In the genomic region with DNA sequence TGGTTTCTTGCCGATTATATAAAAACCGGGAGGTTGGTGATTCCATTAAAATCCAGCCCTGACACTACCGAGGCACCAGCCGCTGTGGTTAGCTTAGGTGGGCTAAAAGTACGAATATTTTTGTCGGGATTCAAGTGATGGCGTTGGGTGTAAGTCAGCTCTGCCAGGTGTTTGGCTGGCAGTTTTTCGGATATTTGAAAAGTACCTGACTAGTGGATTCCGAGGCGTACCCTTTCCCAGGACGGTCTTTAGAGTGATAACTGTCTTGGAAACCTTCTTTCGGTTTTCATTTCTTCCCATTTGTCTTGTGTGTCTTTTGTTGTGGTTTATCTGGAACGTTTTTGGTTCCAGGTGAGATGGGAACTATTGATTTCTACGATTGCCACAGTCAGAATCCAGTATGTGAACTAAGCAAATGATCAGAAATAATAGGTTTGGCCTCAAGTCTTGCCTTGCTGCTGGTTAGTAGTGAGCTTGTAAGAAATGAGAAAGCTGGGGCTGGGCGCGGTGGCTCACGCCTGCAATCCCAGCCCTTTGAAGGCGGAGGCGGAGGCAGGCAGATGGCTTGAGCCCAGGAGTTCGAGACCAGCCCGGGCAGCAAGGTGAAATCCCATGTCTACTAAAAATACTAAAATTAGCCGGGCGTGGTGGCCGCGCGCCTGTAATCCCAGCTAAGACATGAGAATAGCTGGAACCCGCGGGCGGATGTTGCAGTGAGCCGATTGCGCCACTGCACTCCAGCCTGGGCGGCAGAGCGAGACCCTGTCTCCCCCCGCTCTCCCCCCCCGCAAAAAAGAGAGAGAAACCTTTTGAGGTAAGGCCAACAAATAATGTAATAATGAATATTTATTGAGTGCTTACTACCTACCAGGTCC, we compare ENCODE assay signal across 8 cellular contexts. TPM values are rescaled to one million over a fixed set of nuclear protein-coding genes. Genes with fewer than 3 reads are reported as not detected.
DNase-seq lines count a peak whose midpoint lies in the region; ATAC-seq and TF ChIP-seq lines count a peak whose summit lies in the region.

No MANE protein-coding gene starts in this region.

- WGBS in esophagus squamous epithelium, 2 donors: 1 to 10% methylated on average over 29 to 35 of the region's 35 CpGs
- WGBS in thyroid gland, 2 donors: 3 to 7% methylated on average over 35 of the region's 35 CpGs

- no peaks in the 10 kb centered on the region for H3K36me3 ChIP-seq in esophagus squamous epithelium
- no peaks in the 10 kb centered on the region for H3K36me3 ChIP-seq in thyroid gland

- peak overlapping the region; percentile 96 for H3K4me3 Mint-ChIP-seq in activated CD8-positive, alpha-beta memory T cell treated with anti-CD3 and anti-CD28 coated beads, Interleukin-2, amount 10 ng/mL, durations not matched to agents 7 days and 5 days

- H3K4me1 ChIP-seq in esophagus squamous epithelium: peaks cover 8 to 59% (median 17%) of the 10 kb centered on the region in 3 donors
- peaks cover 7 to 25% of the 10 kb centered on the region in 2 donors for H3K4me1 ChIP-seq in thyroid gland

- H3K27ac ChIP-seq in esophagus squamous epithelium: peak overlapping the region; percentile 93 to 99 (median 95)
- peak overlapping the region; percentile 87 to 98 (median 95) for H3K27ac ChIP-seq in thyroid gland

- H3K4me3 ChIP-seq in esophagus squamous epithelium (peak overlapping the region; percentile 67 to 94 (median 82)), thyroid gland (replicated peaks in 1 of 3) (peak overlapping the region; percentile 16 to 84 (median 33))

- intact Hi-C loops in esophagus squamous epithelium (cut with DNase I) (no loop called here), thyroid gland (cut with DNase I) (no loop called here)

- H3K27me3 Mint-ChIP-seq in activated CD8-positive, alpha-beta memory T cell treated with anti-CD3 and anti-CD28 coated beads, Interleukin-2, amount 10 ng/mL, durations not matched to agents 7 days and 5 days: peaks cover 3% of the 10 kb centered on the region

- no peaks in the 10 kb centered on the region for H3K9me3 Mint-ChIP-seq in activated CD8-positive, alpha-beta memory T cell treated with anti-CD3 and anti-CD28 coated beads, Interleukin-2, amount 10 ng/mL, durations not matched to agents 7 days and 5 days (ENCODE audit: low read depth)

- H3K4me1 Mint-ChIP-seq in activated CD8-positive, alpha-beta memory T cell treated with anti-CD3 and anti-CD28 coated beads, Interleukin-2, amount 10 ng/mL, durations not matched to agents 7 days and 5 days: peaks cover 38% of the 10 kb centered on the region

- no peaks in the 10 kb centered on the region for H3K9me3 ChIP-seq in esophagus squamous epithelium
- H3K9me3 ChIP-seq in thyroid gland: no peaks in the 10 kb centered on the region

- peak overlapping the region; percentile 90 for H3K27ac Mint-ChIP-seq in activated CD8-positive, alpha-beta memory T cell treated with anti-CD3 and anti-CD28 coated beads, Interleukin-2, amount 10 ng/mL, durations not matched to agents 7 days and 5 days

- H3K27me3 ChIP-seq in esophagus squamous epithelium: no peaks in the 10 kb centered on the region
- no peaks in the 10 kb centered on the region for H3K27me3 ChIP-seq in thyroid gland

- no peak for ATAC-seq in activated CD8-positive, alpha-beta memory T cell treated with anti-CD3 and anti-CD28 coated beads, Interleukin-2, amount 10 ng/mL, durations not matched to agents 7 days and 5 days
- no peak for ATAC-seq in HG03565 (IDR thresholded peaks at IDR 0.05; ENCODE audit: unreplicated experiment)
- ATAC-seq in GM19467 (IDR thresholded peaks at IDR 0.05; ENCODE audit: unreplicated experiment): no peak

- peak in 1 of 4 donors; percentile 23 for TF ChIP-seq POLR2A in esophagus squamous epithelium (IDR thresholded peaks at IDR 0.05)
- peak in 1 of 2 donors; percentile 0 for TF ChIP-seq POLR2A in thyroid gland (IDR thresholded peaks at IDR 0.05)

- TF ChIP-seq CTCF in esophagus squamous epithelium (IDR thresholded peaks at IDR 0.05) (peak in 1 of 6 experiments; percentile 9), thyroid gland (IDR thresholded peaks at IDR 0.05) (no peak)

- H3K36me3 Mint-ChIP-seq in activated CD8-positive, alpha-beta memory T cell treated with anti-CD3 and anti-CD28 coated beads, Interleukin-2, amount 10 ng/mL, durations not matched to agents 7 days and 5 days: peaks cover 4% of the 10 kb centered on the region

- DNase-seq in GM03348 (ENCODE audit: low spot score) (peak; percentile 39), MV-4-11 (lab: John Stamatoyannopoulos, UW) (peak; percentile 60), esophagus squamous epithelium (lab: John Stamatoyannopoulos, UW) (no peak), myocyte (ENCODE audit: low read depth) (peak; percentile 66), thyroid gland (peak; percentile 69 to 74)
- peak; percentile 59 for DNase-seq in activated CD8-positive, alpha-beta memory T cell treated with anti-CD3 and anti-CD28 coated beads, Interleukin-2, amount 10 ng/mL, durations not matched to agents 7 days and 5 days

- CTCF ChIA-PET in activated CD8-positive, alpha-beta memory T cell treated with anti-CD3 and anti-CD28 coated beads, Interleukin-2, amount 10 ng/mL, durations not matched to agents 7 days and 5 days (lab: Charles Lee): interaction anchor here (0.6 to 1.8 kb wide), 5 partner anchors 14 to 40 kb away, joined by 3 to 7 read pairs (median 4); a partner anchor contains a TSS

RNA-seq across cellular contexts. Expression of a gene that starts 1.4 kb away (rescaled TPM):
- total RNA-seq in activated CD8-positive, alpha-beta memory T cell treated with anti-CD3 and anti-CD28 coated beads, Interleukin-2, amount 10 ng/mL, durations not matched to agents 7 days and 5 days: 10 to 100 TPM; 35.5 to 50.5 TPM
- total RNA-seq in esophagus squamous epithelium (10 to 100 TPM; 46.4 to 62.0 (median 52.6) TPM), myocyte (103 and 107 TPM in 2 replicates), thyroid gland (10 to 100 TPM; 34.2 to 46.2 (median 40.3) TPM)
- 30.9 TPM for polyA plus RNA-seq in myocyte (2012)

RNA-seq across cellular contexts. Expression of a gene that starts 14.4 kb away (rescaled TPM):
- 10 to 100 TPM; 55.5 to 58.9 TPM for total RNA-seq in activated CD8-positive, alpha-beta memory T cell treated with anti-CD3 and anti-CD28 coated beads, Interleukin-2, amount 10 ng/mL, durations not matched to agents 7 days and 5 days
- total RNA-seq in esophagus squamous epithelium (10 to 100 TPM; 26.9 to 44.3 (median 35.0) TPM), myocyte (24.5 and 25.7 TPM in 2 replicates), thyroid gland (10 to 100 TPM; 36.8 to 56.7 (median 46.4) TPM)
- polyA plus RNA-seq in myocyte (2012): 13.0 TPM

RNA-seq across cellular contexts. Expression of a gene that starts 40.0 kb away (rescaled TPM):
- total RNA-seq in activated CD8-positive, alpha-beta memory T cell treated with anti-CD3 and anti-CD28 coated beads, Interleukin-2, amount 10 ng/mL, durations not matched to agents 7 days and 5 days: 10 to 100 TPM; 62.2 to 62.6 TPM
- total RNA-seq in esophagus squamous epithelium (100 to 1,000 TPM in 1 of 4 donors, 10 to 100 TPM in 3; 15.0 to 197 (median 23.2) TPM), myocyte (17.0 TPM in 2 replicates), thyroid gland (10 to 100 TPM; 36.7 to 68.3 (median 54.9) TPM)
- polyA plus RNA-seq in myocyte (2012): 26.5 TPM
